In the genomic region with DNA sequence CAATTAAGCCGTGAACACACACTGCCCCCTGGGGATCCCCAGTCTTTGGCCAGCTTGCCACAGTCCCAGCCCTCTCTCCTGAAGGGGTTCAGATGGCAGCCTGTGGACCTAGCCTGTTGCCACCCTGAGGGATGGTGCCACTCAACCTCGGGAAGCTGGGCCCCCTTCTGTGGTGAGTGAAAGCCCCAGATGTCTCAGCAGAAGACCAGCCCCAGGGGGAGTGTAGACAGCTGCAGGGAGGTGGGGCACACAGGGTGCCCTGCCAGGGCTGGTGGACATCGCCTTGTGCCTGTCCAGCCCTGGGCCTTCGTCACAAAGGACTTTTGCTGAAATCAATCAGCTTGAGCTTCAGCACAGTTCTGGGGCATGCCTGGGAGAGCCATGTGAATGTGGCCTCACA, we compare ENCODE assay signal across 18 cellular contexts. TPM values are rescaled to one million over a fixed set of nuclear protein-coding genes. Genes with fewer than 3 reads are reported as not detected.
DNase-seq lines count a peak whose midpoint lies in the region; ATAC-seq and TF ChIP-seq lines count a peak whose summit lies in the region.
"Had no signal": no experiment of that assay in that cellular context is flagged by ENCODE, and none has a peak within 500 bp of the region (broad histone marks: within the 10 kb centered on the region; RNA-seq: fewer than 3 reads in every experiment).

No MANE protein-coding gene starts in this region.

- in situ Hi-C loops in IMR-90 (cut with MboI; ENCODE audit: low sequenced_read_pairs) = no loop called here

- H3K27me3 ChIP-seq in BLaER1 (no peaks in the 10 kb centered on the region), IMR-90 (ENCODE audit: control insufficient read depth, insufficient read depth, low read length) (no peaks in the 10 kb centered on the region), spleen (replicated peaks in 1 of 7) (no peaks in the 10 kb centered on the region)

- intact Hi-C loops in IMR-90 (cut with micrococcal nuclease) = no loop called here
- intact Hi-C loops in spleen (cut with DNase I; ENCODE audit: low total_unique reads) = no loop called here

- no peak overlapping the region for H3K27ac Mint-ChIP-seq in glutamatergic neuron (ENCODE audit: unreplicated experiment)

- TF ChIP-seq CTCF in IMR-90 (conservative IDR thresholded peaks at IDR 0.05; ENCODE audit: low read depth, low read length) (no peak), glutamatergic neuron (IDR thresholded peaks at IDR 0.05; ENCODE audit: partially characterized antibody, unreplicated experiment) (no peak), spleen (IDR thresholded peaks at IDR 0.05 in 8 of 11, conservative IDR thresholded peaks at IDR 0.05 in 3 of 11) (no peak)

- H3K9me3 Mint-ChIP-seq in glutamatergic neuron (ENCODE audit: unreplicated experiment) = peaks cover 4% of the 10 kb centered on the region

- no peak overlapping the region for H2BK120ac ChIP-seq in IMR-90 (ENCODE audit: low read depth, low read length)

- TF ChIP-seq POLR2A in IMR-90 (IDR thresholded peaks at IDR 0.05; ENCODE audit: low read depth, low read length) (no peak), spleen (IDR thresholded peaks at IDR 0.05) (no peak)

- H3K23ac ChIP-seq in IMR-90 (ENCODE audit: low read depth, low read length) = no peak overlapping the region

- no peak overlapping the region for H3K4me3 ChIP-seq in BLaER1
- no peak overlapping the region for H3K4me3 ChIP-seq in IMR-90 (ENCODE audit: insufficient read depth, low read depth, low read length)
- H3K4me3 ChIP-seq in spleen = no peak overlapping the region
- H3K4me3 ChIP-seq: A549 had no signal

- H3K27ac ChIP-seq in BLaER1 = 0 out of 2 replicates have a peak overlapping the region, but pooled peaks have one; percentile 26
- H3K27ac ChIP-seq in IMR-90 (ENCODE audit: insufficient read depth, low read length) = no peak overlapping the region
- no peak overlapping the region for H3K27ac ChIP-seq in spleen
- H3K27ac ChIP-seq: A549, KMS-11 had no signal

- TF ChIP-seq RAD21 in IMR-90 (IDR thresholded peaks at IDR 0.05; ENCODE audit: low read length) = no peak

- ATAC-seq in IMR-90 (ENCODE audit: low read depth) = no peak
- ATAC-seq: A549 had no signal

- POLR2A ChIA-PET in IMR-90 (lab: Charles Lee; ENCODE audit: unreplicated experiment) = no interaction called here

- H3K36me3 Mint-ChIP-seq in glutamatergic neuron (ENCODE audit: unreplicated experiment) = peaks cover 30% of the 10 kb centered on the region
- H3K36me3 Mint-ChIP-seq: CD8-positive, alpha-beta memory T cell had no signal

- dilution Hi-C loops in IMR-90 (cut with HindIII; ENCODE audit: low sequenced_read_pairs, unreplicated experiment) = no loop called here

- H4K91ac ChIP-seq in IMR-90 (ENCODE audit: insufficient read depth, low read depth, low read length) = no peak overlapping the region

- peaks cover 5% of the 10 kb centered on the region; the same call in 1 of the 2 replicates for H3K9me1 ChIP-seq in IMR-90 (ENCODE audit: insufficient read depth, low read length)

- H3K9me3 ChIP-seq in BLaER1 (peaks cover 26% of the 10 kb centered on the region), IMR-90 (ENCODE audit: control insufficient read depth, insufficient read depth, low read length) (no peaks in the 10 kb centered on the region), spleen (peaks cover 0 to 7% (median 0%) of the 10 kb centered on the region in 8 donors)
- H3K9me3 ChIP-seq: A549 had no signal

- H3K14ac ChIP-seq in IMR-90 (replicated peaks; ENCODE audit: low read depth, low read length) = no peak overlapping the region

- no peak overlapping the region for H4K8ac ChIP-seq in IMR-90 (ENCODE audit: low read depth in 2 of 2, low read length in 2 of 2)

- WGBS in IMR-90 (ENCODE audit: extremely low coverage in 2 of 2, insufficient read length in 1 of 2), 2 experiments = 100% methylated on average over 2 of the region's 4 CpGs; no CpG with 5 or more reads in 1 of the 2 experiments
- 66 to 96% (median 80%) methylated on average over 3 to 4 of the region's 4 CpGs for WGBS in spleen, 5 donors

- H3K79me1 ChIP-seq in IMR-90 (ENCODE audit: low read depth in 1 of 2, low read length in 2 of 2) = peaks cover 17 to 26% of the 10 kb centered on the region in 2 experiments; a peak in 3 of 4 replicates

- no peak overlapping the region for H2BK15ac ChIP-seq in IMR-90 (ENCODE audit: low read depth, low read length)

- H3K9ac ChIP-seq in BLaER1 (no peak overlapping the region), IMR-90 (ENCODE audit: low read depth, low read length) (no peak overlapping the region)
- H3K9ac ChIP-seq: KMS-11 had no signal

- no peak overlapping the region for H2AK5ac ChIP-seq in IMR-90 (ENCODE audit: low read depth, low read length)

- peaks cover 62% of the 10 kb centered on the region for H4K20me1 ChIP-seq in BLaER1
- peaks cover 28% of the 10 kb centered on the region for H4K20me1 ChIP-seq in IMR-90 (ENCODE audit: insufficient read depth, low read length)

- H3K27me3 Mint-ChIP-seq in glutamatergic neuron (ENCODE audit: unreplicated experiment) = peaks cover 7% of the 10 kb centered on the region

- no peak overlapping the region for H4K5ac ChIP-seq in IMR-90 (ENCODE audit: low read depth, low read length)

- peaks cover 49% of the 10 kb centered on the region for H3K4me1 Mint-ChIP-seq in glutamatergic neuron (ENCODE audit: low read depth, unreplicated experiment)
- H3K4me1 Mint-ChIP-seq: CD8-positive, alpha-beta memory T cell had no signal

- no peak overlapping the region for H2BK20ac ChIP-seq in IMR-90 (ENCODE audit: low read depth, low read length)

- H3K56ac ChIP-seq in IMR-90 (ENCODE audit: extremely low read depth, insufficient read depth, low read length) = no peak overlapping the region

- no peak overlapping the region for H2AK9ac ChIP-seq in IMR-90 (replicated peaks; ENCODE audit: low read depth, low read length, poor library complexity)

- CTCF ChIA-PET in IMR-90 (lab: Yijun Ruan, JAX) = no interaction called here

- no peak overlapping the region for H2BK5ac ChIP-seq in IMR-90 (ENCODE audit: low read depth, low read length, poor library complexity, severe bottlenecking)

- H3K36me3 ChIP-seq in BLaER1 = peaks cover 53% of the 10 kb centered on the region
- H3K36me3 ChIP-seq in IMR-90 (ENCODE audit: control insufficient read depth, insufficient read depth, low read length) = peaks cover 11% of the 10 kb centered on the region; the same call in 1 of the 2 replicates
- H3K36me3 ChIP-seq in spleen = no peaks in the 10 kb centered on the region

- no peak overlapping the region for H3K4me3 Mint-ChIP-seq in glutamatergic neuron (ENCODE audit: unreplicated experiment)
- H3K4me3 Mint-ChIP-seq: CD8-positive, alpha-beta memory T cell had no signal

- H3K4me2 ChIP-seq in BLaER1 (peak overlapping the region; percentile 45), IMR-90 (ENCODE audit: low read depth, low read length) (no peak overlapping the region)
- H3K4me2 ChIP-seq: A549, KMS-11 had no signal

- DNase-seq in IMR-90 = no peak
- peak; percentile 8 for DNase-seq in glutamatergic neuron
- peak; percentile 36 for DNase-seq in spleen
- no peak for DNase-seq in activated T-cell treated with anti-CD3 and anti-CD28 coated beads for 4 hours
- DNase-seq in hepatic stellate cell (ENCODE audit: low spot score) = no peak
- no peak for DNase-seq in NCI-H774 (lab: John Stamatoyannopoulos, UW)
- DNase-seq: CD8-positive, alpha-beta memory T cell; DMS79; MV-4-11; NCI-H1694 treated with DMSO at 0.1 percent for 48 hours; NCI-H510A; NCI-H82; RPMI8226; SIG-M5 had no signal

- peak overlapping the region; percentile 56 for H2AFZ ChIP-seq in IMR-90 (replicated peaks; ENCODE audit: low read length, poor library complexity)

- H3K4me1 ChIP-seq in BLaER1 (peaks cover 34% of the 10 kb centered on the region), IMR-90 (ENCODE audit: control insufficient read depth, insufficient read depth, low read length) (no peaks in the 10 kb centered on the region), spleen (no peaks in the 10 kb centered on the region)
- H3K4me1 ChIP-seq: A549 had no signal

- no peak overlapping the region for H3K18ac ChIP-seq in IMR-90 (ENCODE audit: low read depth, low read length)

- BruUV-seq in IMR-90 (replicated peaks; lab: Mats Ljungman, UMichigan) = no TSS peak

- no peak overlapping the region for H3K4ac ChIP-seq in IMR-90 (ENCODE audit: low read depth, low read length)

TF ChIP-seq in IMR-90, 13 proteins besides CTCF, POLR2A, EP300 and RAD21:
- TF ChIP-seq MAFK (IDR thresholded peaks at IDR 0.05; ENCODE audit: low read depth, low read length) (no peak), RFX5 (IDR thresholded peaks at IDR 0.05; ENCODE audit: low read depth, low read length) (no peak), FOS (IDR thresholded peaks at IDR 0.05; ENCODE audit: low read depth, low read length) (no peak), ELK1 (IDR thresholded peaks at IDR 0.05; ENCODE audit: borderline replicate concordance, low read depth, low read length) (no peak), NFE2L2 (IDR thresholded peaks at IDR 0.05; ENCODE audit: low read depth, low read length) (no peak), MAZ (IDR thresholded peaks at IDR 0.05; ENCODE audit: borderline replicate concordance, low read depth, low read length) (no peak)

RNA-seq across cellular contexts. Expression of gene C14orf132, which starts 32.4 kb away (rescaled TPM):
- total RNA-seq in IMR-90 (2012; rRNA removed) (6.3 and 6.9 TPM in 2 replicates), glutamatergic neuron (ENCODE audit: unreplicated experiment) (552 TPM), spleen (10 to 100 TPM in 4 of 7 donors, 1 to 10 TPM in 3; 3.0 to 16.4 (median 10.2) TPM)
- polyA plus RNA-seq in IMR-90 (2012; rRNA removed) (10.8 and 13.5 TPM in 2 replicates), spleen (1 to 10 TPM; 1.8 to 3.5 (median 1.8) TPM)
- 7.1 and 15.4 TPM in 2 replicates for polyA plus RNA-seq in IMR-90 (2012; cell fraction: cytosol; rRNA removed)
- 10.9 and 23.2 TPM in 2 replicates for polyA plus RNA-seq in IMR-90 (2012; cell fraction: nucleus; rRNA removed; ENCODE audit: low replicate concordance)
- total RNA-seq: HT-29 had no signal

Comparison
In these comparisons a context has a peak if more than half of its experiments do, and no peak if none do; other contexts are left out.
1. DNase-seq: peak in glutamatergic neuron (single experiment) and spleen (single experiment); none in IMR-90 (single experiment), activated T-cell treated with anti-CD3 and anti-CD28 coated beads for 4 hours (single experiment), hepatic stellate cell (single experiment) and NCI-H774 (single experiment).
2. RNA of gene C14orf132, which starts 32.4 kb away (total RNA-seq): 552 TPM in glutamatergic neuron (single experiment); 3.0 to 16.4 TPM in spleen and 6.3 to 6.9 TPM in IMR-90; every median in the first group is over 10 times any median in the second.